10 cellular contexts compared by ENCODE assay signal in genomic region chr11:13928566-13929251, GRCh38. TPM values are rescaled to one million over a fixed set of nuclear protein-coding genes. Genes with fewer than 3 reads are reported as not detected.
DNase-seq lines count a peak whose midpoint lies in the region; ATAC-seq and TF ChIP-seq lines count a peak whose summit lies in the region.
"Had no signal": no experiment of that assay in that cellular context is flagged by ENCODE, and none has a peak within 500 bp of the region (broad histone marks: within the 10 kb centered on the region; RNA-seq: fewer than 3 reads in every experiment).

No MANE protein-coding gene starts in this region.

- H3K27ac Mint-ChIP-seq in activated CD8-positive, alpha-beta T cell treated with anti-CD3 and anti-CD28 coated beads for 36 hours: no peak overlapping the region
- no peak overlapping the region for H3K27ac Mint-ChIP-seq in activated CD8-positive, alpha-beta T cell treated with anti-CD3 and anti-CD28 coated beads, Interleukin-2, amount 10 ng/mL, durations not matched to agents 7 days and 5 days
- no peak overlapping the region for H3K27ac Mint-ChIP-seq in stimulated activated effector memory CD8-positive, alpha-beta T cell treated with anti-CD3 and anti-CD28 coated beads, Interleukin-12 subunit alpha, Interleukin-12 subunit beta, amount 100 ng/mL, for 72 hours

- H2AFZ ChIP-seq in PC-3 (ENCODE audit: low read length) (no peak overlapping the region), fibroblast of lung (ENCODE audit: low read length) (peak overlapping the region; percentile 17)

- CTCF ChIA-PET in activated CD8-positive, alpha-beta T cell treated with anti-CD3 and anti-CD28 coated beads for 36 hours (lab: Charles Lee): no interaction called here
- CTCF ChIA-PET in activated CD8-positive, alpha-beta T cell treated with anti-CD3 and anti-CD28 coated beads, Interleukin-2, amount 10 ng/mL, durations not matched to agents 7 days and 5 days (lab: Charles Lee): no interaction called here
- CTCF ChIA-PET in PC-3 (lab: Charles Lee): no interaction called here

- H3K27me3 ChIP-seq in PC-3 (ENCODE audit: low read length) (no peaks in the 10 kb centered on the region), fibroblast of lung (ENCODE audit: control insufficient read depth, insufficient read depth, low read length) (no peaks in the 10 kb centered on the region)

- H3K9me3 Mint-ChIP-seq in activated CD8-positive, alpha-beta T cell treated with anti-CD3 and anti-CD28 coated beads for 36 hours: peaks cover 8% of the 10 kb centered on the region
- peaks cover 10% of the 10 kb centered on the region for H3K9me3 Mint-ChIP-seq in activated CD8-positive, alpha-beta T cell treated with anti-CD3 and anti-CD28 coated beads, Interleukin-2, amount 10 ng/mL, durations not matched to agents 7 days and 5 days (ENCODE audit: insufficient read depth)
- peaks cover 3% of the 10 kb centered on the region for H3K9me3 Mint-ChIP-seq in stimulated activated effector memory CD8-positive, alpha-beta T cell treated with anti-CD3 and anti-CD28 coated beads, Interleukin-12 subunit alpha, Interleukin-12 subunit beta, amount 100 ng/mL, for 72 hours

- POLR2A ChIA-PET in activated CD8-positive, alpha-beta T cell treated with anti-CD3 and anti-CD28 coated beads for 36 hours (lab: Charles Lee): no interaction called here
- POLR2A ChIA-PET in activated CD8-positive, alpha-beta T cell treated with anti-CD3 and anti-CD28 coated beads, Interleukin-2, amount 10 ng/mL, durations not matched to agents 7 days and 5 days (lab: Charles Lee): no interaction called here
- POLR2A ChIA-PET in PC-3 (lab: Charles Lee; ENCODE audit: unreplicated experiment): no interaction called here

- no peaks in the 10 kb centered on the region for H3K36me3 Mint-ChIP-seq in activated CD8-positive, alpha-beta T cell treated with anti-CD3 and anti-CD28 coated beads for 36 hours (ENCODE audit: low read depth)
- H3K36me3 Mint-ChIP-seq in activated CD8-positive, alpha-beta T cell treated with anti-CD3 and anti-CD28 coated beads, Interleukin-2, amount 10 ng/mL, durations not matched to agents 7 days and 5 days (ENCODE audit: low read depth): peaks cover 14% of the 10 kb centered on the region
- H3K36me3 Mint-ChIP-seq in stimulated activated effector memory CD8-positive, alpha-beta T cell treated with anti-CD3 and anti-CD28 coated beads, Interleukin-12 subunit alpha, Interleukin-12 subunit beta, amount 100 ng/mL, for 72 hours: no peaks in the 10 kb centered on the region

- H3K4me2 ChIP-seq in PC-3 (ENCODE audit: low read length) (peak overlapping the region; percentile 18; the same call in 1 of the 2 replicates), fibroblast of lung (ENCODE audit: extremely low read depth, insufficient read depth, low read length) (peak overlapping the region; percentile 29)

- no peaks in the 10 kb centered on the region for H3F3A ChIP-seq in PC-3 (ENCODE audit: low read length, unreplicated experiment)

- ATAC-seq in activated CD8-positive, alpha-beta T cell treated with anti-CD3 and anti-CD28 coated beads for 36 hours: no peak
- ATAC-seq in activated CD8-positive, alpha-beta T cell treated with anti-CD3 and anti-CD28 coated beads, Interleukin-2, amount 10 ng/mL, durations not matched to agents 7 days and 5 days: no peak
- peak; percentile 72 for ATAC-seq in PC-3
- peak; percentile 71 for ATAC-seq in stimulated activated effector memory CD8-positive, alpha-beta T cell treated with anti-CD3 and anti-CD28 coated beads, Interleukin-12 subunit alpha, Interleukin-12 subunit beta, amount 100 ng/mL, for 72 hours

- no TSS peak for BruUV-seq in PC-3 (replicated peaks; lab: Mats Ljungman, UMichigan)

- H3K36me3 ChIP-seq in PC-3 (ENCODE audit: low read depth, low read length) (no peaks in the 10 kb centered on the region), fibroblast of lung (ENCODE audit: control insufficient read depth, insufficient read depth, low read length) (no peaks in the 10 kb centered on the region)

- DNase-seq in activated CD8-positive, alpha-beta T cell treated with anti-CD3 and anti-CD28 coated beads for 36 hours: peak; percentile 16
- DNase-seq in activated CD8-positive, alpha-beta T cell treated with anti-CD3 and anti-CD28 coated beads, Interleukin-2, amount 10 ng/mL, durations not matched to agents 7 days and 5 days: no peak
- peak; percentile 63 for DNase-seq in PC-3
- peak; percentile 60 to 65 for DNase-seq in fibroblast of lung (ENCODE audit: low read depth in 2 of 2)
- no peak for DNase-seq in stimulated activated effector memory CD8-positive, alpha-beta T cell treated with anti-CD3 and anti-CD28 coated beads, Interleukin-12 subunit alpha, Interleukin-12 subunit beta, amount 100 ng/mL, for 72 hours (ENCODE audit: low spot score in 2 of 2)
- no peak for DNase-seq in GM19240 (ENCODE audit: insufficient read length, low spot score)
- no peak for DNase-seq in stimulated activated CD4-positive, alpha-beta T cell treated with anti-CD3 and anti-CD28 coated beads, Interleukin-4, amount 100 ng/mL, for 1 hour
- no peak for DNase-seq in GDM1 (lab: John Stamatoyannopoulos, UW)
- DNase-seq: AML-193, trophoblast cell had no signal

- H3K27me3 Mint-ChIP-seq in activated CD8-positive, alpha-beta T cell treated with anti-CD3 and anti-CD28 coated beads for 36 hours: no peaks in the 10 kb centered on the region
- no peaks in the 10 kb centered on the region for H3K27me3 Mint-ChIP-seq in activated CD8-positive, alpha-beta T cell treated with anti-CD3 and anti-CD28 coated beads, Interleukin-2, amount 10 ng/mL, durations not matched to agents 7 days and 5 days (ENCODE audit: low read depth)

- H3K4me1 ChIP-seq in PC-3 (ENCODE audit: insufficient read depth, low read length) (peaks cover 29% of the 10 kb centered on the region), fibroblast of lung (ENCODE audit: control insufficient read depth, extremely low read depth, insufficient read depth, low read length) (peaks cover 6% of the 10 kb centered on the region)

- H3K9ac ChIP-seq in PC-3 (ENCODE audit: low read length): no peak overlapping the region
- H3K9ac ChIP-seq in fibroblast of lung (ENCODE audit: insufficient read depth, low read length): no peak overlapping the region

- H3K4me1 Mint-ChIP-seq in activated CD8-positive, alpha-beta T cell treated with anti-CD3 and anti-CD28 coated beads for 36 hours (ENCODE audit: low read depth): peaks cover 27% of the 10 kb centered on the region
- H3K4me1 Mint-ChIP-seq in activated CD8-positive, alpha-beta T cell treated with anti-CD3 and anti-CD28 coated beads, Interleukin-2, amount 10 ng/mL, durations not matched to agents 7 days and 5 days (ENCODE audit: low read depth): peaks cover 38% of the 10 kb centered on the region
- peaks cover 28% of the 10 kb centered on the region for H3K4me1 Mint-ChIP-seq in stimulated activated effector memory CD8-positive, alpha-beta T cell treated with anti-CD3 and anti-CD28 coated beads, Interleukin-12 subunit alpha, Interleukin-12 subunit beta, amount 100 ng/mL, for 72 hours

- intact Hi-C loops in activated CD8-positive, alpha-beta T cell treated with anti-CD3 and anti-CD28 coated beads for 36 hours (cut with micrococcal nuclease): no loop called here
- intact Hi-C loops in PC-3 (cut with micrococcal nuclease): no loop called here

- no peak for TF ChIP-seq CTCF in activated CD8-positive, alpha-beta T cell treated with anti-CD3 and anti-CD28 coated beads for 36 hours (IDR thresholded peaks at IDR 0.05)
- no peak for TF ChIP-seq CTCF in PC-3 (conservative IDR thresholded peaks at IDR 0.05; ENCODE audit: low read depth, low read length)
- no peak for TF ChIP-seq CTCF in fibroblast of lung (conservative IDR thresholded peaks at IDR 0.05 in 1 of 2, IDR thresholded peaks at IDR 0.05 in 1 of 2; ENCODE audit: low read depth in 1 of 2, low read length in 2 of 2)

- H3K9me2 ChIP-seq in PC-3 (replicated peaks; ENCODE audit: low read length): no peaks in the 10 kb centered on the region

- no peaks in the 10 kb centered on the region for H3K9me3 ChIP-seq in PC-3 (ENCODE audit: low read length)
- H3K9me3 ChIP-seq in fibroblast of lung (ENCODE audit: control insufficient read depth, insufficient read depth, low read depth, low read length): no peaks in the 10 kb centered on the region

- no peak overlapping the region for H3K4me3 Mint-ChIP-seq in activated CD8-positive, alpha-beta T cell treated with anti-CD3 and anti-CD28 coated beads for 36 hours
- no peak overlapping the region for H3K4me3 Mint-ChIP-seq in activated CD8-positive, alpha-beta T cell treated with anti-CD3 and anti-CD28 coated beads, Interleukin-2, amount 10 ng/mL, durations not matched to agents 7 days and 5 days
- H3K4me3 Mint-ChIP-seq in stimulated activated effector memory CD8-positive, alpha-beta T cell treated with anti-CD3 and anti-CD28 coated beads, Interleukin-12 subunit alpha, Interleukin-12 subunit beta, amount 100 ng/mL, for 72 hours: no peak overlapping the region

- H3K4me3 ChIP-seq in PC-3 (ENCODE audit: low read length): no peak overlapping the region
- H3K4me3 ChIP-seq in fibroblast of lung (replicated peaks in 1 of 4; ENCODE audit: control extremely low read depth in 1 of 4, insufficient read depth in 1 of 4, low read depth in 3 of 4, low read length in 4 of 4): no peak overlapping the region

- no peaks in the 10 kb centered on the region for H3K79me2 ChIP-seq in PC-3 (ENCODE audit: low read length)
- no peaks in the 10 kb centered on the region for H3K79me2 ChIP-seq in fibroblast of lung (ENCODE audit: control insufficient read depth, insufficient read depth, low read length)

- H3K27ac ChIP-seq in PC-3 (ENCODE audit: low read length) (no peak overlapping the region), fibroblast of lung (ENCODE audit: insufficient read depth, low read length) (no peak overlapping the region)

- H4K20me1 ChIP-seq in PC-3 (ENCODE audit: low read length): no peaks in the 10 kb centered on the region
- no peaks in the 10 kb centered on the region for H4K20me1 ChIP-seq in fibroblast of lung (ENCODE audit: control insufficient read depth, extremely low read depth, insufficient read depth, low read length)

RNA-seq across cellular contexts. Expression of gene SPON1, which starts 33.8 kb away (rescaled TPM):
- total RNA-seq in activated CD8-positive, alpha-beta T cell treated with anti-CD3 and anti-CD28 coated beads for 36 hours: 1 to 10 TPM in 1 of 2 experiments, under 1 TPM in 1; 0.96 to 1.4 TPM
- total RNA-seq in activated CD8-positive, alpha-beta T cell treated with anti-CD3 and anti-CD28 coated beads, Interleukin-2, amount 10 ng/mL, durations not matched to agents 7 days and 5 days: under 1 TPM; 0.42 to 0.47 TPM
- total RNA-seq in PC-3 (2014; rRNA removed) (not detected in 2 replicates), fibroblast of lung (3.5 and 30.6 TPM in 2 replicates)
- 0.45 and 5.0 TPM in 2 replicates for polyA plus RNA-seq in fibroblast of lung
- 1.1 and 4.0 TPM in 2 replicates for polyA plus RNA-seq in fibroblast of lung (2012)
- polyA minus RNA-seq in fibroblast of lung (ENCODE audit: low replicate concordance): 2.4 TPM in 1 of 2 replicates, not detected in the other

Comparison
In these comparisons a context has a peak if more than half of its experiments do, and no peak if none do; other contexts are left out.
1. DNase-seq: peak in activated CD8-positive, alpha-beta T cell treated with anti-CD3 and anti-CD28 coated beads for 36 hours (single experiment), PC-3 (single experiment) and fibroblast of lung (2 of 2); none in activated CD8-positive, alpha-beta T cell treated with anti-CD3 and anti-CD28 coated beads, Interleukin-2, amount 10 ng/mL, durations not matched to agents 7 days and 5 days (single experiment), stimulated activated effector memory CD8-positive, alpha-beta T cell treated with anti-CD3 and anti-CD28 coated beads, Interleukin-12 subunit alpha, Interleukin-12 subunit beta, amount 100 ng/mL, for 72 hours (0 of 2), GM19240 (single experiment), stimulated activated CD4-positive, alpha-beta T cell treated with anti-CD3 and anti-CD28 coated beads, Interleukin-4, amount 100 ng/mL, for 1 hour (single experiment) and GDM1 (single experiment).
2. ATAC-seq: peak in PC-3 (single experiment) and stimulated activated effector memory CD8-positive, alpha-beta T cell treated with anti-CD3 and anti-CD28 coated beads, Interleukin-12 subunit alpha, Interleukin-12 subunit beta, amount 100 ng/mL, for 72 hours (single experiment); none in activated CD8-positive, alpha-beta T cell treated with anti-CD3 and anti-CD28 coated beads for 36 hours (single experiment) and activated CD8-positive, alpha-beta T cell treated with anti-CD3 and anti-CD28 coated beads, Interleukin-2, amount 10 ng/mL, durations not matched to agents 7 days and 5 days (single experiment).